ENCODE assay signal across 1 cellular context in genomic region chr9:19104528-19105282, GRCh38.
TF ChIP-seq lines count a peak whose summit lies in the region.

No MANE protein-coding gene starts in this region.

TF ChIP-seq in GM23338, 12 proteins besides CTCF, POLR2A, EP300 and RAD21 (continued from another document):
- TF ChIP-seq REST (IDR thresholded peaks at IDR 0.05; ENCODE audit: unreplicated experiment) (no peak), NANOG (IDR thresholded peaks at IDR 0.05; ENCODE audit: borderline replicate concordance) (no peak), CREB1 (CRISPR knock-in tag; IDR thresholded peaks at IDR 0.05; ENCODE audit: low read depth) (no peak), EZH2phosphoT487 (IDR thresholded peaks at IDR 0.05; ENCODE audit: unreplicated experiment) (no peak), EZH2 (IDR thresholded peaks at IDR 0.05; ENCODE audit: low read depth, unreplicated experiment) (no peak), JUNB (IDR thresholded peaks at IDR 0.05; ENCODE audit: unreplicated experiment) (no peak), ZNF114 (CRISPR knock-in tag; IDR thresholded peaks at IDR 0.05) (no peak), STAT1 (IDR thresholded peaks at IDR 0.05; ENCODE audit: unreplicated experiment) (no peak)
- TF ChIP-seq, protein P1, sequence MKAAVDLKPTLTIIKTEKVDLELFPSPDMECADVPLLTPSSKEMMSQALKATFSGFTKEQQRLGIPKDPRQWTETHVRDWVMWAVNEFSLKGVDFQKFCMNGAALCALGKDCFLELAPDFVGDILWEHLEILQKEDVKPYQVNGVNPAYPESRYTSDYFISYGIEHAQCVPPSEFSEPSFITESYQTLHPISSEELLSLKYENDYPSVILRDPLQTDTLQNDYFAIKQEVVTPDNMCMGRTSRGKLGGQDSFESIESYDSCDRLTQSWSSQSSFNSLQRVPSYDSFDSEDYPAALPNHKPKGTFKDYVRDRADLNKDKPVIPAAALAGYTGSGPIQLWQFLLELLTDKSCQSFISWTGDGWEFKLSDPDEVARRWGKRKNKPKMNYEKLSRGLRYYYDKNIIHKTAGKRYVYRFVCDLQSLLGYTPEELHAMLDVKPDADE (IDR thresholded peaks at IDR 0.05) = no peak
